8 cellular contexts compared by ENCODE assay signal in genomic region chr16:62256406-62256805, GRCh38.
DNase-seq lines count a peak whose midpoint lies in the region; ATAC-seq and TF ChIP-seq lines count a peak whose summit lies in the region.
"Had no signal": no experiment of that assay in that cellular context is flagged by ENCODE, and none has a peak within 500 bp of the region (broad histone marks: within the 10 kb centered on the region; RNA-seq: fewer than 3 reads in every experiment).

No MANE protein-coding gene starts in this region.

- H3K9me3 Mint-ChIP-seq in brain: no peaks in the 10 kb centered on the region
- H3K9me3 Mint-ChIP-seq in nephron: no peaks in the 10 kb centered on the region
- H3K9me3 Mint-ChIP-seq in activated T-helper 1 cell treated with anti-CD3 and anti-CD28 coated beads, Interleukin-12 subunit alpha, Interleukin-12 subunit beta, Interleukin-2, Interleukin-4 antibody, amounts not matched to agents 30 ng/mL and 10 ng/mL and 1 ng/mL, durations not matched to agents 14 hours and 24 hours and 36 hours: peaks cover 4% of the 10 kb centered on the region

- ATAC-seq in HG02571 (IDR thresholded peaks at IDR 0.05; ENCODE audit: unreplicated experiment): no peak

- H3K27me3 Mint-ChIP-seq in brain (peaks cover 11% of the 10 kb centered on the region), nephron (ENCODE audit: low read depth) (peaks cover 4% of the 10 kb centered on the region)
- no peaks in the 10 kb centered on the region for H3K27me3 Mint-ChIP-seq in activated T-helper 1 cell treated with anti-CD3 and anti-CD28 coated beads, Interleukin-12 subunit alpha, Interleukin-12 subunit beta, Interleukin-2, Interleukin-4 antibody, amounts not matched to agents 30 ng/mL and 10 ng/mL and 1 ng/mL, durations not matched to agents 14 hours and 24 hours and 36 hours (ENCODE audit: insufficient read depth)

- peak overlapping the region in 3 of 5 experiments; percentile 12 to 23 (median 18) for H3K4me3 Mint-ChIP-seq in brain
- H3K4me3 Mint-ChIP-seq in nephron: no peak overlapping the region
- no peak overlapping the region for H3K4me3 Mint-ChIP-seq in activated T-helper 1 cell treated with anti-CD3 and anti-CD28 coated beads, Interleukin-12 subunit alpha, Interleukin-12 subunit beta, Interleukin-2, Interleukin-4 antibody, amounts not matched to agents 30 ng/mL and 10 ng/mL and 1 ng/mL, durations not matched to agents 14 hours and 24 hours and 36 hours

- TF ChIP-seq POLR2A in NB4 (IDR thresholded peaks at IDR 0.05; ENCODE audit: extremely low read depth, insufficient read length): no peak

- intact Hi-C loops in activated T-helper 1 cell treated with anti-CD3 and anti-CD28 coated beads, Interleukin-12 subunit alpha, Interleukin-12 subunit beta, Interleukin-2, Interleukin-4 antibody, amounts not matched to agents 30 ng/mL and 10 ng/mL and 1 ng/mL, durations not matched to agents 14 hours and 24 hours and 36 hours (cut with micrococcal nuclease): no loop called here

- no peak overlapping the region for H3K4me3 ChIP-seq in NB4 (ENCODE audit: low read depth, low read length)

- H3K27ac Mint-ChIP-seq in brain (peak overlapping the region in 4 of 5 experiments; percentile 36 to 77 (median 56)), nephron (no peak overlapping the region)
- H3K27ac Mint-ChIP-seq in activated T-helper 1 cell treated with anti-CD3 and anti-CD28 coated beads, Interleukin-12 subunit alpha, Interleukin-12 subunit beta, Interleukin-2, Interleukin-4 antibody, amounts not matched to agents 30 ng/mL and 10 ng/mL and 1 ng/mL, durations not matched to agents 14 hours and 24 hours and 36 hours: no peak overlapping the region

- H3K4me1 Mint-ChIP-seq in brain (peaks cover 34% of the 10 kb centered on the region), nephron (no peaks in the 10 kb centered on the region)
- H3K4me1 Mint-ChIP-seq in activated T-helper 1 cell treated with anti-CD3 and anti-CD28 coated beads, Interleukin-12 subunit alpha, Interleukin-12 subunit beta, Interleukin-2, Interleukin-4 antibody, amounts not matched to agents 30 ng/mL and 10 ng/mL and 1 ng/mL, durations not matched to agents 14 hours and 24 hours and 36 hours (ENCODE audit: low read depth): no peaks in the 10 kb centered on the region

- no peaks in the 10 kb centered on the region for H3K36me3 Mint-ChIP-seq in brain
- no peaks in the 10 kb centered on the region for H3K36me3 Mint-ChIP-seq in nephron (ENCODE audit: low read depth)
- H3K36me3 Mint-ChIP-seq in activated T-helper 1 cell treated with anti-CD3 and anti-CD28 coated beads, Interleukin-12 subunit alpha, Interleukin-12 subunit beta, Interleukin-2, Interleukin-4 antibody, amounts not matched to agents 30 ng/mL and 10 ng/mL and 1 ng/mL, durations not matched to agents 14 hours and 24 hours and 36 hours (ENCODE audit: low read depth): no peaks in the 10 kb centered on the region

- peak; percentile 30 for DNase-seq in DMS 273 treated with DMSO at 0.1 percent for 48 hours (lab: John Stamatoyannopoulos, UW)
- DNase-seq in NB4 (ENCODE audit: low read depth): peak; percentile 2
- DNase-seq in AML-193 (lab: John Stamatoyannopoulos, UW): no peak
- no peak for DNase-seq in activated T-helper 1 cell treated with anti-CD3 and anti-CD28 coated beads, Interleukin-12 subunit alpha, Interleukin-12 subunit beta, Interleukin-2, Interleukin-4 antibody, amounts not matched to agents 30 ng/mL and 10 ng/mL and 1 ng/mL, durations not matched to agents 14 hours and 24 hours and 36 hours (ENCODE audit: low spot score)
- DNase-seq: stimulated activated naive CD4-positive, alpha-beta T cell treated with Interleukin-2 at 50 U/mL for 16 hours had no signal

- TF ChIP-seq CTCF in NB4 (IDR thresholded peaks at IDR 0.05; ENCODE audit: low read depth, low read length) (peak; percentile 38), brain (conservative IDR thresholded peaks at IDR 0.05) (peak in 1 of 2 experiments; percentile 66), nephron (IDR thresholded peaks at IDR 0.05; ENCODE audit: unreplicated experiment in 3 of 3) (peak; percentile 26 to 49 (median 35))

Comparison
In these comparisons a context has a peak if more than half of its experiments do, and no peak if none do; other contexts are left out.
1. DNase-seq: peak in DMS 273 treated with DMSO at 0.1 percent for 48 hours (single experiment) and NB4 (single experiment); none in AML-193 (0 of 2) and activated T-helper 1 cell treated with anti-CD3 and anti-CD28 coated beads, Interleukin-12 subunit alpha, Interleukin-12 subunit beta, Interleukin-2, Interleukin-4 antibody, amounts not matched to agents 30 ng/mL and 10 ng/mL and 1 ng/mL, durations not matched to agents 14 hours and 24 hours and 36 hours (single experiment).
2. H3K27ac Mint-ChIP-seq: peak in brain (4 of 5); none in nephron (0 of 3) and activated T-helper 1 cell treated with anti-CD3 and anti-CD28 coated beads, Interleukin-12 subunit alpha, Interleukin-12 subunit beta, Interleukin-2, Interleukin-4 antibody, amounts not matched to agents 30 ng/mL and 10 ng/mL and 1 ng/mL, durations not matched to agents 14 hours and 24 hours and 36 hours (single experiment).
3. H3K4me3 Mint-ChIP-seq: peak in brain (3 of 5); none in nephron (0 of 3) and activated T-helper 1 cell treated with anti-CD3 and anti-CD28 coated beads, Interleukin-12 subunit alpha, Interleukin-12 subunit beta, Interleukin-2, Interleukin-4 antibody, amounts not matched to agents 30 ng/mL and 10 ng/mL and 1 ng/mL, durations not matched to agents 14 hours and 24 hours and 36 hours (single experiment).